ENCODE assay signal across 1 cellular context in genomic region chr9:4657426-4658159, GRCh38.
TF ChIP-seq lines count a peak whose summit lies in the region.

No MANE protein-coding gene starts in this region.

TF ChIP-seq in WTC11, 78 proteins besides CTCF, POLR2A, EP300 and RAD21 (continued from another document):
- TF ChIP-seq HMGXB4 (CRISPR knock-in tag; IDR thresholded peaks at IDR 0.05) (no peak), NR3C1 (CRISPR knock-in tag; conservative IDR thresholded peaks at IDR 0.05; ENCODE audit: low read depth) (no peak), TP53 (CRISPR knock-in tag; IDR thresholded peaks at IDR 0.05) (no peak), ZNF396 (CRISPR knock-in tag; IDR thresholded peaks at IDR 0.05; ENCODE audit: borderline replicate concordance) (no peak), SMAD3 (CRISPR knock-in tag; IDR thresholded peaks at IDR 0.05; ENCODE audit: borderline replicate concordance) (no peak)
- TF ChIP-seq, protein P1, sequence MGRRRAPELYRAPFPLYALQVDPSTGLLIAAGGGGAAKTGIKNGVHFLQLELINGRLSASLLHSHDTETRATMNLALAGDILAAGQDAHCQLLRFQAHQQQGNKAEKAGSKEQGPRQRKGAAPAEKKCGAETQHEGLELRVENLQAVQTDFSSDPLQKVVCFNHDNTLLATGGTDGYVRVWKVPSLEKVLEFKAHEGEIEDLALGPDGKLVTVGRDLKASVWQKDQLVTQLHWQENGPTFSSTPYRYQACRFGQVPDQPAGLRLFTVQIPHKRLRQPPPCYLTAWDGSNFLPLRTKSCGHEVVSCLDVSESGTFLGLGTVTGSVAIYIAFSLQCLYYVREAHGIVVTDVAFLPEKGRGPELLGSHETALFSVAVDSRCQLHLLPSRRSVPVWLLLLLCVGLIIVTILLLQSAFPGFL (CRISPR knock-in tag; IDR thresholded peaks at IDR 0.05; ENCODE audit: borderline replicate concordance): no peak
- TF ChIP-seq, protein P2, sequence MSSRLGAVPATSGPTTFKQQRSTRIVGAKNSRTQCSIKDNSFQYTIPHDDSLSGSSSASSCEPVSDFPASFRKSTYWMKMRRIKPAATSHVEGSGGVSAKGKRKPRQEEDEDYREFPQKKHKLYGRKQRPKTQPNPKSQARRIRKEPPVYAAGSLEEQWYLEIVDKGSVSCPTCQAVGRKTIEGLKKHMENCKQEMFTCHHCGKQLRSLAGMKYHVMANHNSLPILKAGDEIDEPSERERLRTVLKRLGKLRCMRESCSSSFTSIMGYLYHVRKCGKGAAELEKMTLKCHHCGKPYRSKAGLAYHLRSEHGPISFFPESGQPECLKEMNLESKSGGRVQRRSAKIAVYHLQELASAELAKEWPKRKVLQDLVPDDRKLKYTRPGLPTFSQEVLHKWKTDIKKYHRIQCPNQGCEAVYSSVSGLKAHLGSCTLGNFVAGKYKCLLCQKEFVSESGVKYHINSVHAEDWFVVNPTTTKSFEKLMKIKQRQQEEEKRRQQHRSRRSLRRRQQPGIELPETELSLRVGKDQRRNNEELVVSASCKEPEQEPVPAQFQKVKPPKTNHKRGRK (CRISPR knock-in tag; IDR thresholded peaks at IDR 0.05; ENCODE audit: borderline replicate concordance): no peak
- TF ChIP-seq, protein P3, sequence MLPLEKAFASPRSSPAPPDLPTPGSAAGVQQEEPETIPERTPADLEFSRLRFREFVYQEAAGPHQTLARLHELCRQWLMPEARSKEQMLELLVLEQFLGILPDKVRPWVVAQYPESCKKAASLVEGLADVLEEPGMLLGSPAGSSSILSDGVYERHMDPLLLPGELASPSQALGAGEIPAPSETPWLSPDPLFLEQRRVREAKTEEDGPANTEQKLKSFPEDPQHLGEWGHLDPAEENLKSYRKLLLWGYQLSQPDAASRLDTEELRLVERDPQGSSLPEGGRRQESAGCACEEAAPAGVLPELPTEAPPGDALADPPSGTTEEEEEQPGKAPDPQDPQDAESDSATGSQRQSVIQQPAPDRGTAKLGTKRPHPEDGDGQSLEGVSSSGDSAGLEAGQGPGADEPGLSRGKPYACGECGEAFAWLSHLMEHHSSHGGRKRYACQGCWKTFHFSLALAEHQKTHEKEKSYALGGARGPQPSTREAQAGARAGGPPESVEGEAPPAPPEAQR (CRISPR knock-in tag; IDR thresholded peaks at IDR 0.05): no peak
